In the genomic region with DNA sequence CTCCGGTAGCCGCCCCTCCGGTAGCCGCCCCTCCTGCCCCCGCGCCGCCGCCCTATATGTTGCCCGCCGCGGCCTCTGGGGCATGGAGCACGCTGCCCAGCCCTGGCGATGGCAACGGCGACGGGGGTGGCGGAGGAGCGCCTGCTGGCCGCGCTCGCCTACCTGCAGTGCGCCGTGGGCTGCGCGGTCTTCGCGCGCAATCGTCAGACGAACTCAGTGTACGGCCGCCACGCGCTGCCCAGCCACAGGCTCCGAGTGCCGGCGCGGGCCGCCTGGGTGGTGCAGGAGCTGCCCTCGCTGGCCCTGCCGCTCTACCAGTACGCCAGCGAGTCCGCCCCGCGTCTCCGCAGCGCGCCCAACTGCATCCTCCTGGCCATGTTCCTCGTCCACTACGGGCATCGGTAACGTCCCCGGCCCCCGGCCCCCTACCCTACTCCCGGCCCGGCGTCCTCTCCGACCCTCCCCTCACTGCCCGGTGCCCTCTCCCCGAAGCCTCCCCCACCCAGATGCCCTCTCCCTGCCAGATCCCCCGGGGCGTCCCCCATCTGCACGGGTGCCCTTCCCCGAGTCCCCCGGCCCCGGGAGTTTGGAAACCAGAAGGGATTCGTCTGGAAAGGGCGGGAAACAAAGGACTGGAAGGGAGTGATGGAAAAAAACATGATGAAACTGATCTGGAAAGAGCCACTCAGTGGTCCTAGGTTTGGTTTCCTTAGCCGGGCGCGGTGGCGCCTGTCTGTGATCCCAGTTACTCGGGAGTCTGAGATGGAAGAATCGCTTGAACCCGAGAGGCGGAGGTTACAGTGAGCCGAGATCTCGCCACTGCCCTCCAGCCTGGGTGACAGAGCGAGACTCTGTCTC, we compare ENCODE assay signal across 8 cellular contexts. TPM values are rescaled to one million over a fixed set of nuclear protein-coding genes. Genes with fewer than 3 reads are reported as not detected.
DNase-seq lines count a peak whose midpoint lies in the region; ATAC-seq and TF ChIP-seq lines count a peak whose summit lies in the region.

No MANE protein-coding gene starts in this region.

- H3K9me3 Mint-ChIP-seq in activated T-cell treated with anti-CD3 and anti-CD28 coated beads, Interleukin-2, amount 50 U/mL, for 4 hours, result no peaks in the 10 kb centered on the region

- H3K4me3 ChIP-seq in HFF-Myc (replicated peaks; ENCODE audit: low read depth, low read length) (peak overlapping the region; percentile 98), MG63 (peak overlapping the region; percentile 92), ovary (peak overlapping the region; percentile 87)

- 1% methylated on average over 41 to 80 of the region's 80 CpGs for WGBS in ovary, 3 donors

- H3K36me3 ChIP-seq in MG63 (peaks cover 45% of the 10 kb centered on the region), ovary (no peaks in the 10 kb centered on the region)

- peaks cover 41% of the 10 kb centered on the region for H3K4me1 Mint-ChIP-seq in activated T-cell treated with anti-CD3 and anti-CD28 coated beads, Interleukin-2, amount 50 U/mL, for 4 hours (ENCODE audit: low read depth)

- peak; percentile 57 to 62 for ATAC-seq in activated T-cell treated with anti-CD3 and anti-CD28 coated beads, Interleukin-2, amount 50 U/mL, for 4 hours
- ATAC-seq in Right ventricle myocardium inferior, result peak; percentile 64

- H3K27me3 ChIP-seq in MG63 (no peaks in the 10 kb centered on the region), ovary (no peaks in the 10 kb centered on the region)

- no peak for TF ChIP-seq EP300 in ovary (IDR thresholded peaks at IDR 0.05)

- peak overlapping the region; percentile 99 for H3K4me3 Mint-ChIP-seq in activated T-cell treated with anti-CD3 and anti-CD28 coated beads, Interleukin-2, amount 50 U/mL, for 4 hours

- no peak for TF ChIP-seq POLR2A in ovary (IDR thresholded peaks at IDR 0.05)

- H3K4me1 ChIP-seq in ovary (ENCODE audit: insufficient read depth), result peaks cover 1% of the 10 kb centered on the region

- peak overlapping the region; percentile 93 for H3K27ac ChIP-seq in ovary

- TF ChIP-seq CTCF in HFF-Myc (IDR thresholded peaks at IDR 0.05; ENCODE audit: low read depth, low read length, missing control alignments) (no peak), ovary (IDR thresholded peaks at IDR 0.05) (no peak), GM10266 (IDR thresholded peaks at IDR 0.05; ENCODE audit: control insufficient read depth, insufficient read depth, low read depth, missing control alignments) (no peak)

- H3K9me3 ChIP-seq in MG63, result no peaks in the 10 kb centered on the region
- H3K9me3 ChIP-seq in ovary, result no peaks in the 10 kb centered on the region

- DNase-seq in 8988T (peak; percentile 50), ELR (ENCODE audit: low read depth) (peak; percentile 56), HFF-Myc (ENCODE audit: extremely low read depth, low read depth) (no peak), MG63 (peak; percentile 62), Right ventricle myocardium inferior (ENCODE audit: missing footprints) (peak; percentile 69), ovary (peak in 1 of 5 donors; percentile 56), GM10266 (ENCODE audit: extremely low spot score) (no peak)
- DNase-seq in activated T-cell treated with anti-CD3 and anti-CD28 coated beads, Interleukin-2, amount 50 U/mL, for 4 hours, result no peak

- H3K36me3 Mint-ChIP-seq in activated T-cell treated with anti-CD3 and anti-CD28 coated beads, Interleukin-2, amount 50 U/mL, for 4 hours (ENCODE audit: insufficient read depth), result peaks cover 33% of the 10 kb centered on the region

- intact Hi-C loops in Right ventricle myocardium inferior (cut with DNase I), result loop anchor here (1.0 to 2.0 kb wide), 2 partner anchors 79 to 112 kb away; a partner anchor contains a TSS
- intact Hi-C loops in ovary (cut with DNase I), result loop anchor here (5.0 to 10.0 kb wide), 5 partner anchors 71 to 111 kb away; a partner anchor contains a TSS

- H3K27me3 Mint-ChIP-seq in activated T-cell treated with anti-CD3 and anti-CD28 coated beads, Interleukin-2, amount 50 U/mL, for 4 hours (ENCODE audit: low read depth), result no peaks in the 10 kb centered on the region

RNA-seq across cellular contexts. Expression of a gene that starts 0.5 kb away (rescaled TPM):
- total RNA-seq in MG63 (2014; rRNA removed; shearing (Covaris generic); ENCODE audit: low replicate concordance), result 12.1 and 32.2 TPM in 2 replicates
- 1 to 10 TPM; 7.1 to 9.6 (median 8.8) TPM for total RNA-seq in activated T-cell treated with anti-CD3 and anti-CD28 coated beads, Interleukin-2, amount 50 U/mL, for 4 hours
- total RNA-seq in Right ventricle myocardium inferior, result 3.2 TPM
- 10 to 100 TPM in 3 of 7 donors, 1 to 10 TPM in 4; 4.4 to 13.5 (median 9.8) TPM for total RNA-seq in ovary
- polyA plus RNA-seq in ovary, result 1 to 10 TPM; 6.5 to 6.6 TPM

RNA-seq across cellular contexts. Expression of a gene that starts 0.9 kb away (rescaled TPM):
- total RNA-seq in MG63 (2014; rRNA removed; shearing (Covaris generic); ENCODE audit: low replicate concordance), result 74.4 and 90.4 TPM in 2 replicates
- total RNA-seq in activated T-cell treated with anti-CD3 and anti-CD28 coated beads, Interleukin-2, amount 50 U/mL, for 4 hours, result 100 to 1,000 TPM; 160 to 175 (median 165) TPM
- total RNA-seq in Right ventricle myocardium inferior (34.2 TPM), ovary (10 to 100 TPM; 34.7 to 52.1 (median 40.7) TPM)
- polyA plus RNA-seq in ovary, result 10 to 100 TPM; 33.5 to 33.8 TPM

Comparison
In these comparisons a context has a peak if more than half of its experiments do, and no peak if none do; other contexts are left out.
1. DNase-seq: peak in 8988T (single experiment), ELR (single experiment), MG63 (single experiment) and Right ventricle myocardium inferior (single experiment); none in HFF-Myc (single experiment), activated T-cell treated with anti-CD3 and anti-CD28 coated beads, Interleukin-2, amount 50 U/mL, for 4 hours (single experiment) and GM10266 (single experiment).
2. Peak in every context shown above with its lines, with median percentiles within 50 percentile points of each other: H3K4me3 ChIP-seq.